Comparison of ENCODE assay signal across 17 cellular contexts in genomic region chr7:71974611-71975010, GRCh38.
DNase-seq lines count a peak whose midpoint lies in the region; ATAC-seq and TF ChIP-seq lines count a peak whose summit lies in the region.
"Had no signal": no experiment of that assay in that cellular context is flagged by ENCODE, and none has a peak within 500 bp of the region (broad histone marks: within the 10 kb centered on the region; RNA-seq: fewer than 3 reads in every experiment).

No MANE protein-coding gene starts in this region.

- intact Hi-C loops in esophagus muscularis mucosa (cut with DNase I), result no loop called here

- H3K27ac ChIP-seq in esophagus muscularis mucosa (replicated peaks in 1 of 4), result no peak overlapping the region
- H3K27ac ChIP-seq: 22Rv1, A549, C4-2B, GM23248 had no signal

- TF ChIP-seq POLR2A in esophagus muscularis mucosa (IDR thresholded peaks at IDR 0.05; ENCODE audit: low read depth), result no peak

- TF ChIP-seq EP300 in esophagus muscularis mucosa (IDR thresholded peaks at IDR 0.05), result no peak

- no peaks in the 10 kb centered on the region for H3K9me3 ChIP-seq in esophagus muscularis mucosa
- H3K9me3 ChIP-seq: A549, HAP-1 had no signal

- no CpG with 5 or more reads among the region's 7 CpGs for WGBS in esophagus muscularis mucosa

- DNase-seq in DMS 273 (lab: John Stamatoyannopoulos, UW; ENCODE audit: unreplicated experiment) (peak; percentile 17), DMS 273 treated with DMSO at 0.1 percent for 48 hours (lab: John Stamatoyannopoulos, UW) (no peak), NCI-H82 treated with DMSO at 0.1 percent for 48 hours (lab: John Stamatoyannopoulos, UW; ENCODE audit: unreplicated experiment) (peak; percentile 94), cerebellum (ENCODE audit: low spot score) (peak; percentile 73), mesenteric fat pad (ENCODE audit: low spot score) (no peak), esophagus muscularis mucosa (ENCODE audit: extremely low spot score) (no peak)
- DNase-seq: AML-193; CD4-positive, alpha-beta T cell; DMS53; DND-41; EL; GM23248 had no signal

- no peaks in the 10 kb centered on the region for H3K4me1 ChIP-seq in esophagus muscularis mucosa
- H3K4me1 ChIP-seq: A549, HAP-1 had no signal

- ATAC-seq in GM19452 (IDR thresholded peaks at IDR 0.05; ENCODE audit: unreplicated experiment), result no peak
- ATAC-seq: A549 had no signal

- no peak for TF ChIP-seq CTCF in esophagus muscularis mucosa (IDR thresholded peaks at IDR 0.05)

- H3K36me3 ChIP-seq in esophagus muscularis mucosa, result no peaks in the 10 kb centered on the region
- H3K36me3 ChIP-seq: HAP-1 had no signal

- H3K4me3 ChIP-seq in esophagus muscularis mucosa, result no peak overlapping the region
- H3K4me3 ChIP-seq: A549, GM23248, HAP-1 had no signal

- H3K27me3 ChIP-seq in esophagus muscularis mucosa, result no peaks in the 10 kb centered on the region

Comparison
In these comparisons a context has a peak if more than half of its experiments do, and no peak if none do; other contexts are left out.
1. DNase-seq: peak in DMS 273 (single experiment), NCI-H82 treated with DMSO at 0.1 percent for 48 hours (single experiment) and cerebellum (single experiment); none in DMS 273 treated with DMSO at 0.1 percent for 48 hours (single experiment), mesenteric fat pad (single experiment) and esophagus muscularis mucosa (single experiment).